ENCODE assay signal across 13 cellular contexts in the genomic region with DNA sequence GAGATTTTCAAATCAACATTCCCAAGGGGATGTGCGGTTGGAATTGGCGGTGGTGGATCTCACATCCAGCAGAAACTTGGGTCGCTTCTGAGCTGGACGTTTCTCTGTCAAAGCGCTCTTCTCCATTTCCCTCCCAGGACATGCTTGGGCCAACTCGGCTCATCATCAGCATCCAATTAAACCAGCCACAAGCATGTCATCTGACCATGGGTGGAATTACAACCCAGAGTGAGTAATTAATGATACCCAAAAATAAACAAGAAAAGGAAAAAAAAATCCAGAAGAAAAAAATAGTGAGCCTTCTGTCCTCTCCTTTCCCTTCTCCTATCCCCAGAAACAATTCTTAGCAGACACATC.
DNase-seq lines count a peak whose midpoint lies in the region; ATAC-seq, FAIRE-seq and TF ChIP-seq lines count a peak whose summit lies in the region.
"Had no signal": no experiment of that assay in that cellular context is flagged by ENCODE, and none has a peak within 500 bp of the region (broad histone marks: within the 10 kb centered on the region; RNA-seq: fewer than 3 reads in every experiment).

No MANE protein-coding gene starts in this region.

- intact Hi-C loops in endothelial cell of umbilical vein (cut with micrococcal nuclease) (loop anchor here (1.0 kb wide), 6 partner anchors 9 to 229 kb away; no protein-coding TSS in a partner anchor), PC-9 (cut with micrococcal nuclease; ENCODE audit: unreplicated experiment) (loop anchor here (10.0 kb wide), 1 partner anchor 95 kb away; no protein-coding TSS in a partner anchor)

- FAIRE-seq in endothelial cell of umbilical vein (lab: Jason Lieb, UNC), result no peak

- H4K20me1 ChIP-seq in endothelial cell of umbilical vein (replicated peaks; ENCODE audit: control insufficient read depth, extremely low read depth, insufficient read depth, low read length) (no peaks in the 10 kb centered on the region), PC-9 (ENCODE audit: insufficient read depth) (no peaks in the 10 kb centered on the region)

- BruUV-seq in endothelial cell of umbilical vein (replicated peaks; lab: Mats Ljungman, UMichigan) (TSS peak; percentile 55), PC-9 (replicated peaks; lab: Mats Ljungman, UMichigan) (no TSS peak)

- H3K4me1 Mint-ChIP-seq in nephron, result peaks cover 81% of the 10 kb centered on the region

- DNase-seq in AG08395 (ENCODE audit: low spot score), result peak; percentile 69
- no peak for DNase-seq in endothelial cell of umbilical vein (ENCODE audit: low read depth, low spot score)
- no peak for DNase-seq in GM13977 (ENCODE audit: low spot score)
- DNase-seq in activated gamma-delta T cell (lab: John Stamatoyannopoulos, UW), result no peak
- no peak for DNase-seq in PC-9
- DNase-seq: activated CD4-positive, alpha-beta T cell treated with anti-CD3 and anti-CD28 coated beads for 48 hours; foreskin keratinocyte; psoas muscle; tibial artery had no signal

- H3K4me2 ChIP-seq in endothelial cell of umbilical vein (ENCODE audit: insufficient read depth, low read length), result peak overlapping the region; percentile 58
- no peak overlapping the region for H3K4me2 ChIP-seq in PC-9

- no peak overlapping the region for H3K4me3 Mint-ChIP-seq in nephron

- H3K9me1 ChIP-seq in endothelial cell of umbilical vein (replicated peaks; ENCODE audit: control insufficient read depth, extremely low read depth, insufficient read depth, low read length), result no peaks in the 10 kb centered on the region

- dilution Hi-C loops in endothelial cell of umbilical vein (cut with MboI; ENCODE audit: extremely low pct_ligation_motif_present, low sequenced_read_pairs), result no loop called here

- CTCF ChIA-PET in HEK293 (lab: Yijun Ruan, JAX), result no interaction called here
- CTCF ChIA-PET in endothelial cell of umbilical vein (lab: Charles Lee), result interaction anchor here (1.0 to 2.3 kb wide), 10 partner anchors 9 to 488 kb away, joined by 3 to 7 read pairs (median 5); a partner anchor contains a TSS
- CTCF ChIA-PET in PC-9 (lab: Charles Lee), result no interaction called here

- H3K27ac Mint-ChIP-seq in nephron, result peak overlapping the region; percentile 26 to 71 (median 36)
- H3K27ac Mint-ChIP-seq: activated T-helper 2 cell treated with anti-CD3 and anti-CD28 coated beads, Interferon-gamma antibody, Interleukin-2, Interleukin-4, amounts not matched to agents 10 μg/mL and 5 μg/mL and 100 μg/mL, durations not matched to agents 14 hours and 24 hours and 36 hours had no signal

- H3K4me1 ChIP-seq in HEK293 (ENCODE audit: control insufficient read depth, insufficient read depth, low read length), result no peaks in the 10 kb centered on the region
- H3K4me1 ChIP-seq in endothelial cell of umbilical vein (ENCODE audit: control insufficient read depth, extremely low read depth, insufficient read depth, low read length), result peaks cover 88% of the 10 kb centered on the region
- H3K4me1 ChIP-seq in PC-9 (replicated peaks; ENCODE audit: insufficient read depth), result 0 out of 2 replicates have a peak, but pooled peaks cover 7% of the 10 kb centered on the region

- H3K79me2 ChIP-seq in endothelial cell of umbilical vein (ENCODE audit: control insufficient read depth, insufficient read depth, low read length) (peaks cover 8% of the 10 kb centered on the region), PC-9 (ENCODE audit: low read depth) (no peaks in the 10 kb centered on the region)

- no peaks in the 10 kb centered on the region for H3K9me2 ChIP-seq in PC-9 (ENCODE audit: insufficient read depth)

- TF ChIP-seq CTCF in HEK293 (tag by site-specific recombination; IDR thresholded peaks at IDR 0.05) (no peak), endothelial cell of umbilical vein (IDR thresholded peaks at IDR 0.05; ENCODE audit: extremely low read depth in 1 of 2, insufficient read depth in 1 of 2, low read depth in 1 of 2, low read length in 2 of 2) (no peak), nephron (IDR thresholded peaks at IDR 0.05; ENCODE audit: unreplicated experiment in 3 of 3) (no peak), GM13977 (IDR thresholded peaks at IDR 0.05; ENCODE audit: extremely low read depth, insufficient read depth, missing control alignments) (no peak), PC-9 (conservative IDR thresholded peaks at IDR 0.05) (no peak)

- no peak overlapping the region for H3K27ac ChIP-seq in HEK293 (ENCODE audit: extremely low read depth, low read depth, low read length)
- H3K27ac ChIP-seq in endothelial cell of umbilical vein (ENCODE audit: insufficient read depth, low read depth, low read length), result peak overlapping the region; percentile 95
- no peak overlapping the region for H3K27ac ChIP-seq in PC-9
- H3K27ac ChIP-seq: foreskin keratinocyte, tibial artery had no signal

- H3K27me3 Mint-ChIP-seq in nephron (ENCODE audit: low read depth), result no peaks in the 10 kb centered on the region

- H3K36me3 Mint-ChIP-seq in nephron (ENCODE audit: low read depth), result peaks cover 3% of the 10 kb centered on the region

- H3K27me3 ChIP-seq in endothelial cell of umbilical vein (ENCODE audit: control insufficient read depth in 2 of 2, insufficient read depth in 2 of 2, low read length in 2 of 2) (no peaks in the 10 kb centered on the region), PC-9 (ENCODE audit: insufficient read depth, low read depth) (no peaks in the 10 kb centered on the region)
- H3K27me3 ChIP-seq: foreskin keratinocyte, tibial artery had no signal

- H3K9me3 ChIP-seq in HEK293 (ENCODE audit: control insufficient read depth, insufficient read depth, low read depth, low read length) (no peaks in the 10 kb centered on the region), endothelial cell of umbilical vein (replicated peaks; ENCODE audit: control insufficient read depth, insufficient read depth, low read length) (no peaks in the 10 kb centered on the region), PC-9 (ENCODE audit: insufficient read depth, low read depth) (no peaks in the 10 kb centered on the region)
- H3K9me3 ChIP-seq: psoas muscle, tibial artery had no signal

- no peaks in the 10 kb centered on the region for H3K36me3 ChIP-seq in HEK293 (ENCODE audit: control insufficient read depth in 2 of 2, insufficient read depth in 1 of 2, low read length in 2 of 2)
- no peaks in the 10 kb centered on the region for H3K36me3 ChIP-seq in endothelial cell of umbilical vein (ENCODE audit: control insufficient read depth in 2 of 2, extremely low read depth in 1 of 2, insufficient read depth in 2 of 2, low read length in 2 of 2)
- H3K36me3 ChIP-seq in PC-9 (ENCODE audit: low read depth), result no peaks in the 10 kb centered on the region
- H3K36me3 ChIP-seq: tibial artery had no signal

- H3K4me3 ChIP-seq in HEK293 (ENCODE audit: low read depth, low read length) (no peak overlapping the region), endothelial cell of umbilical vein (replicated peaks in 1 of 3; ENCODE audit: insufficient read depth in 1 of 3, low read depth in 1 of 3, low read length in 3 of 3) (no peak overlapping the region), PC-9 (no peak overlapping the region)
- H3K4me3 ChIP-seq: psoas muscle, tibial artery had no signal

- in situ Hi-C loops in GM13977 (cut with MboI; ENCODE audit: low pct_unique_long_range_greater_than_20kb, low sequenced_read_pairs, unreplicated experiment), result loop anchor here (10.0 kb wide), 1 partner anchor 95 kb away; no protein-coding TSS in a partner anchor

- no peak overlapping the region for H2AFZ ChIP-seq in endothelial cell of umbilical vein (ENCODE audit: low read depth, low read length)
- H2AFZ ChIP-seq in PC-9, result no peak overlapping the region

- POLR2A ChIA-PET in HEK293 (lab: Yijun Ruan, JAX), result no interaction called here
- POLR2A ChIA-PET in endothelial cell of umbilical vein (lab: Charles Lee), result interaction anchor here (1.5 to 2.3 kb wide), 3 partner anchors 9 to 473 kb away, joined by 4 to 11 read pairs (median 5); no protein-coding TSS in a partner anchor
- POLR2A ChIA-PET in PC-9 (lab: Charles Lee; ENCODE audit: unreplicated experiment), result no interaction called here

- no peak for ATAC-seq in HG02840 (IDR thresholded peaks at IDR 0.05; ENCODE audit: low FRiP score, unreplicated experiment)

- H3K9me3 Mint-ChIP-seq in nephron, result no peaks in the 10 kb centered on the region
- H3K9me3 Mint-ChIP-seq: activated T-helper 2 cell treated with anti-CD3 and anti-CD28 coated beads, Interferon-gamma antibody, Interleukin-2, Interleukin-4, amounts not matched to agents 10 μg/mL and 5 μg/mL and 100 μg/mL, durations not matched to agents 14 hours and 24 hours and 36 hours had no signal

- H3F3A ChIP-seq in PC-9 (ENCODE audit: insufficient read depth, low read depth), result no peaks in the 10 kb centered on the region

- TF ChIP-seq POLR2A in endothelial cell of umbilical vein (IDR thresholded peaks at IDR 0.05; ENCODE audit: low read depth, low read length), result no peak

- H3K9ac ChIP-seq in endothelial cell of umbilical vein (replicated peaks; ENCODE audit: extremely low read depth, insufficient read depth, low read length), result peak overlapping the region; percentile 70

TF ChIP-seq in endothelial cell of umbilical vein, 7 proteins besides CTCF, POLR2A, EP300 and RAD21:
- TF ChIP-seq MYC (IDR thresholded peaks at IDR 0.05; ENCODE audit: low read depth, low read length), result no peak
- TF ChIP-seq, protein P1, sequence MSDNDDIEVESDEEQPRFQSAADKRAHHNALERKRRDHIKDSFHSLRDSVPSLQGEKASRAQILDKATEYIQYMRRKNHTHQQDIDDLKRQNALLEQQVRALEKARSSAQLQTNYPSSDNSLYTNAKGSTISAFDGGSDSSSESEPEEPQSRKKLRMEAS (IDR thresholded peaks at IDR 0.05; ENCODE audit: insufficient read depth, insufficient read length), result no peak
- no peak for TF ChIP-seq JUN (IDR thresholded peaks at IDR 0.05; ENCODE audit: borderline replicate concordance, insufficient read depth, insufficient read length, low read depth)
- TF ChIP-seq POLR2AphosphoS5 (IDR thresholded peaks at IDR 0.05; ENCODE audit: insufficient read depth, low read depth, low read length), result no peak
- TF ChIP-seq EZH2 (IDR thresholded peaks at IDR 0.05; ENCODE audit: borderline replicate concordance, low read depth, low read length, severe bottlenecking), result no peak
- no peak for TF ChIP-seq FOS (IDR thresholded peaks at IDR 0.05; ENCODE audit: borderline replicate concordance, insufficient read depth, low read length)
- no peak for TF ChIP-seq GATA2 (IDR thresholded peaks at IDR 0.05; ENCODE audit: insufficient read depth, insufficient read length, low read depth, low read length)
